ENCODE assay signal across 14 cellular contexts in genomic region chr2:173187911-173188788, GRCh38.
DNase-seq lines count a peak whose midpoint lies in the region; ATAC-seq lines count a peak whose summit lies in the region.
"Had no signal": no experiment of that assay in that cellular context is flagged by ENCODE, and none has a peak within 500 bp of the region (broad histone marks: within the 10 kb centered on the region; RNA-seq: fewer than 3 reads in every experiment).

No MANE protein-coding gene starts in this region.

- no peak overlapping the region for H3K4me3 Mint-ChIP-seq in T-helper 2 cell treated with Interferon-gamma antibody and Interleukin-4, amounts not matched to agents 5 μg/mL and 100 μg/mL, for 36 hours
- H3K4me3 Mint-ChIP-seq: memory B cell had no signal

- peak; percentile 15 for DNase-seq in Daoy (ENCODE audit: low read depth)
- peak; percentile 24 for DNase-seq in RPMI7951 (ENCODE audit: low read depth)
- DNase-seq in fibroblast of the conjunctiva (ENCODE audit: low read depth) = peak; percentile 77
- peak; percentile 46 for DNase-seq in putamen (ENCODE audit: low spot score)
- no peak for DNase-seq in stimulated activated CD8-positive, alpha-beta memory T cell treated with anti-CD3 and anti-CD28 coated beads, Interleukin-4, amount 100 ng/mL, for 48 hours
- DNase-seq in NCI-H2107 treated with DMSO at 0.1 percent for 48 hours (lab: John Stamatoyannopoulos, UW; ENCODE audit: unreplicated experiment) = no peak
- no peak for DNase-seq in T-helper 2 cell treated with Interferon-gamma antibody and Interleukin-4, amounts not matched to agents 5 μg/mL and 100 μg/mL, for 36 hours (ENCODE audit: low spot score)
- DNase-seq: activated effector memory CD4-positive, alpha-beta T cell treated with Interleukin-2 at 50 U/mL for 16 hours; DMS153; KBM-7; NCI-H774; trophoblast cell had no signal

- no peaks in the 10 kb centered on the region for H3K9me3 Mint-ChIP-seq in T-helper 2 cell treated with Interferon-gamma antibody and Interleukin-4, amounts not matched to agents 5 μg/mL and 100 μg/mL, for 36 hours
- H3K9me3 Mint-ChIP-seq: memory B cell had no signal

- H3K4me1 Mint-ChIP-seq in T-helper 2 cell treated with Interferon-gamma antibody and Interleukin-4, amounts not matched to agents 5 μg/mL and 100 μg/mL, for 36 hours (ENCODE audit: low read depth) = no peaks in the 10 kb centered on the region
- H3K4me1 Mint-ChIP-seq: memory B cell had no signal

- no peak overlapping the region for H3K27ac Mint-ChIP-seq in T-helper 2 cell treated with Interferon-gamma antibody and Interleukin-4, amounts not matched to agents 5 μg/mL and 100 μg/mL, for 36 hours
- H3K27ac Mint-ChIP-seq: memory B cell had no signal

- peaks cover 5% of the 10 kb centered on the region for H3K27me3 Mint-ChIP-seq in T-helper 2 cell treated with Interferon-gamma antibody and Interleukin-4, amounts not matched to agents 5 μg/mL and 100 μg/mL, for 36 hours (ENCODE audit: low read depth)
- H3K27me3 Mint-ChIP-seq: memory B cell had no signal

- ATAC-seq in HG03442 (IDR thresholded peaks at IDR 0.05; ENCODE audit: unreplicated experiment) = no peak

- H3K36me3 Mint-ChIP-seq in T-helper 2 cell treated with Interferon-gamma antibody and Interleukin-4, amounts not matched to agents 5 μg/mL and 100 μg/mL, for 36 hours (ENCODE audit: low read depth) = no peaks in the 10 kb centered on the region

Comparison
In these comparisons a context has a peak if more than half of its experiments do, and no peak if none do; other contexts are left out.
1. DNase-seq: peak in Daoy (single experiment), RPMI7951 (single experiment), fibroblast of the conjunctiva (single experiment) and putamen (single experiment); none in stimulated activated CD8-positive, alpha-beta memory T cell treated with anti-CD3 and anti-CD28 coated beads, Interleukin-4, amount 100 ng/mL, for 48 hours (single experiment), NCI-H2107 treated with DMSO at 0.1 percent for 48 hours (single experiment) and T-helper 2 cell treated with Interferon-gamma antibody and Interleukin-4, amounts not matched to agents 5 μg/mL and 100 μg/mL, for 36 hours (single experiment).